15 cellular contexts compared by ENCODE assay signal in the genomic region with DNA sequence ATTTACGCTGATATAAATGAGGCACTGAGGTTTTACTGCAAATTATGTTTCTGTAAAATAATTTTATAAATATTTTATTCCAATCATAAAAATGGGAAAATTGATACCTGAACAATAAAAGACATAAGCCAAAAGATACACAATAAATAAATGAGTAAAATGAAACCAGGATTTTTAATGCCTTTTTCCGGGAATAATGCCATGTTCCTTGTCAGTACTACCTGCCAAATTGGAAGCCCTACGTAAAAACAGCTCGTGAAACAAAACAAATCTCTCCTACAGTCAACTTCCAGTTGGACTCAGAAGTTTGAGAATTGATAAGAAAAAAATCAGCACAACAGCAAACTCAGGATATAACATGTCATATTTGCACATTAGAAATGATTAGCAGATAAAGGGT.
"Had no signal": no experiment of that assay in that cellular context is flagged by ENCODE, and none has a peak within 500 bp of the region (broad histone marks: within the 10 kb centered on the region; RNA-seq: fewer than 3 reads in every experiment).

No MANE protein-coding gene starts in this region.

- ATAC-seq: activated naive CD4-positive, alpha-beta T cell treated with anti-CD3 and anti-CD28 coated beads, Interleukin-2, amount 50 U/mL, for 72 hours; naive thymus-derived CD8-positive, alpha-beta T cell; sciatic nerve; T-helper 17 cell had no signal

- DNase-seq: activated CD4-positive, alpha-beta T cell treated with anti-CD3 and anti-CD28 coated beads, Interleukin-2, amount 50 U/mL, for 1 hour; activated effector memory CD4-positive, alpha-beta T cell treated with Interleukin-2 at 50 U/mL for 16 hours; activated T-cell treated with anti-CD3 and anti-CD28 coated beads, Interleukin-2, amount 50 U/mL, for 24 hours; amygdala; hypothalamus; mammary epithelial cell; naive thymus-derived CD8-positive, alpha-beta T cell; nucleus accumbens; stimulated activated CD4-positive, alpha-beta T cell treated with anti-CD3 and anti-CD28 coated beads, Interleukin-2, amount 100 ng/mL, for 24 hours; stimulated activated naive CD4-positive, alpha-beta T cell; T-helper 17 cell had no signal

- FAIRE-seq: bronchial epithelial cell, TTC549 had no signal
